1 cellular context compared by ENCODE assay signal in genomic region chr7:65509368-65510186, GRCh38.
TF ChIP-seq lines count a peak whose summit lies in the region.

No MANE protein-coding gene starts in this region.

TF ChIP-seq in HepG2, 621 proteins besides CTCF, POLR2A, EP300 and RAD21 (continued from another document and continues in another):
- TF ChIP-seq ZBTB40 (IDR thresholded peaks at IDR 0.05) (no peak), ZBTB40 (CRISPR knock-in tag; IDR thresholded peaks at IDR 0.05) (no peak), MIER3 (CRISPR knock-in tag; IDR thresholded peaks at IDR 0.05; ENCODE audit: borderline replicate concordance) (no peak), DMAP1 (CRISPR knock-in tag; IDR thresholded peaks at IDR 0.05) (no peak), SMAD3 (CRISPR knock-in tag; IDR thresholded peaks at IDR 0.05) (no peak), FLYWCH1 (CRISPR knock-in tag; IDR thresholded peaks at IDR 0.05) (no peak), TBX3 (IDR thresholded peaks at IDR 0.05; ENCODE audit: borderline replicate concordance) (no peak), CERS6 (CRISPR knock-in tag; IDR thresholded peaks at IDR 0.05) (no peak), ZNF275 (CRISPR knock-in tag; IDR thresholded peaks at IDR 0.05; ENCODE audit: borderline replicate concordance) (no peak), ZNF713 (CRISPR knock-in tag; IDR thresholded peaks at IDR 0.05) (no peak), RFX1 (IDR thresholded peaks at IDR 0.05) (no peak), TP53 (CRISPR knock-in tag; conservative IDR thresholded peaks at IDR 0.05) (no peak), ZNF407 (CRISPR knock-in tag; IDR thresholded peaks at IDR 0.05; ENCODE audit: not compliant biosample characterization) (no peak), ZNF503 (CRISPR knock-in tag; IDR thresholded peaks at IDR 0.05) (no peak), YEATS4 (CRISPR knock-in tag; IDR thresholded peaks at IDR 0.05; ENCODE audit: borderline replicate concordance) (peak; percentile 22; the same call in 1 of the 2 replicates), HNRNPK (IDR thresholded peaks at IDR 0.05; ENCODE audit: low read depth, low read length, poor library complexity, severe bottlenecking) (peak; percentile 60), ASH2L (IDR thresholded peaks at IDR 0.05; ENCODE audit: insufficient read length, low read depth, low read length) (peak; percentile 59), ETS1 (CRISPR knock-in tag; IDR thresholded peaks at IDR 0.05) (no peak), HNF4G (IDR thresholded peaks at IDR 0.05; ENCODE audit: borderline replicate concordance, low read depth, low read length) (no peak), HNF4G (CRISPR knock-in tag; IDR thresholded peaks at IDR 0.05; ENCODE audit: borderline replicate concordance, low read depth) (no peak), ZNF136 (CRISPR knock-in tag; IDR thresholded peaks at IDR 0.05; ENCODE audit: low read depth) (no peak), KDM4B (CRISPR knock-in tag; IDR thresholded peaks at IDR 0.05) (no peak), ZNF839 (CRISPR knock-in tag; IDR thresholded peaks at IDR 0.05; ENCODE audit: borderline replicate concordance) (no peak), ZNF496 (CRISPR knock-in tag; IDR thresholded peaks at IDR 0.05; ENCODE audit: insufficient replicate concordance) (no peak), SNAPC5 (CRISPR knock-in tag; IDR thresholded peaks at IDR 0.05; ENCODE audit: borderline replicate concordance) (no peak), ZIK1 (CRISPR knock-in tag; IDR thresholded peaks at IDR 0.05; ENCODE audit: borderline replicate concordance, low read depth) (no peak), ZNF703 (CRISPR knock-in tag; IDR thresholded peaks at IDR 0.05; ENCODE audit: borderline replicate concordance) (no peak), ZNF292 (CRISPR knock-in tag; IDR thresholded peaks at IDR 0.05; ENCODE audit: borderline replicate concordance, low read depth) (0 out of 2 replicates have a peak, but pooled peaks have one; percentile 59), ZNF83 (CRISPR knock-in tag; IDR thresholded peaks at IDR 0.05; ENCODE audit: borderline replicate concordance) (no peak), KDM2A (CRISPR knock-in tag; IDR thresholded peaks at IDR 0.05; ENCODE audit: borderline replicate concordance, low read depth) (peak; percentile 55; the same call in 1 of the 2 replicates), POLR2AphosphoS5 (IDR thresholded peaks at IDR 0.05; ENCODE audit: low read depth, low read length) (no peak)
